13 cellular contexts compared by ENCODE assay signal in genomic region chr13:74191036-74191809, GRCh38. TPM values are rescaled to one million over a fixed set of nuclear protein-coding genes. Genes with fewer than 3 reads are reported as not detected.
DNase-seq lines count a peak whose midpoint lies in the region; ATAC-seq and TF ChIP-seq lines count a peak whose summit lies in the region.
"Had no signal": no experiment of that assay in that cellular context is flagged by ENCODE, and none has a peak within 500 bp of the region (broad histone marks: within the 10 kb centered on the region; RNA-seq: fewer than 3 reads in every experiment).

No MANE protein-coding gene starts in this region.

- peak in 3 of 4 experiments; percentile 46 to 71 (median 67) for ATAC-seq in T-cell (replicated peaks in 1 of 4)
- ATAC-seq: body of pancreas had no signal

- H3K9me3 ChIP-seq in CD8-positive, alpha-beta memory T cell (ENCODE audit: low read length), result no peaks in the 10 kb centered on the region
- H3K9me3 ChIP-seq: body of pancreas, upper lobe of left lung had no signal

- H3K4me3 ChIP-seq in kidney epithelial cell (ENCODE audit: low read depth, low read length), result no peak overlapping the region
- H3K4me3 ChIP-seq in CD8-positive, alpha-beta memory T cell (ENCODE audit: low read length), result no peak overlapping the region
- H3K4me3 ChIP-seq: body of pancreas, upper lobe of left lung had no signal

- no peaks in the 10 kb centered on the region for H3K27me3 Mint-ChIP-seq in T-cell
- no peaks in the 10 kb centered on the region for H3K27me3 Mint-ChIP-seq in CD8-positive, alpha-beta memory T cell

- H3K27me3 ChIP-seq in kidney epithelial cell (ENCODE audit: control insufficient read depth, insufficient read depth, low read length), result no peaks in the 10 kb centered on the region
- H3K27me3 ChIP-seq in CD8-positive, alpha-beta memory T cell (ENCODE audit: insufficient read depth, low read length, poor library complexity, severe bottlenecking), result no peaks in the 10 kb centered on the region
- H3K27me3 ChIP-seq: body of pancreas, upper lobe of left lung had no signal

- H3K4me1 Mint-ChIP-seq in T-cell, result peaks cover 33 to 39% (median 36%) of the 10 kb centered on the region in 3 donors
- peaks cover 18 to 30% (median 25%) of the 10 kb centered on the region in 3 donors for H3K4me1 Mint-ChIP-seq in CD8-positive, alpha-beta memory T cell

- no peak overlapping the region for H3K27ac Mint-ChIP-seq in T-cell
- peak overlapping the region in 1 of 8 donors; percentile 23 for H3K27ac Mint-ChIP-seq in CD8-positive, alpha-beta memory T cell
- H3K27ac Mint-ChIP-seq: HFFc6 had no signal

- CTCF ChIA-PET in T-cell (lab: Charles Lee), result interaction anchor here (0.5 to 2.4 kb wide), 3 partner anchors 96 to 1444 kb away, joined by 3 to 20 read pairs (median 11); no protein-coding TSS in a partner anchor
- CTCF ChIA-PET in CD8-positive, alpha-beta memory T cell (lab: Charles Lee), result interaction anchor here (1.1 to 1.3 kb wide), 2 partner anchors 39 to 96 kb away, joined by 3 to 6 read pairs; no protein-coding TSS in a partner anchor

- peak; percentile 2 for DNase-seq in stimulated activated CD4-positive, alpha-beta T cell treated with anti-CD3 and anti-CD28 coated beads, Interleukin-1b, Interleukin-23, amount 100 ng/mL, for 48 hours
- no peak for DNase-seq in stimulated activated CD4-positive, alpha-beta T cell treated with anti-CD3 and anti-CD28 coated beads, Interleukin-4, amount 100 ng/mL, for 24 hours
- DNase-seq in T-cell (no peak), kidney epithelial cell (ENCODE audit: low read depth) (peak; percentile 55), NAMALWA (ENCODE audit: low spot score) (no peak), hypothalamus (lab: John Stamatoyannopoulos, UW) (no peak)
- DNase-seq in CD8-positive, alpha-beta memory T cell, result no peak
- no peak for DNase-seq in effector CD8-positive, alpha-beta T cell (lab: John Stamatoyannopoulos, UW)
- DNase-seq: body of pancreas, DMS79 treated with DMSO at 0.1 percent for 48 hours, HFFc6, mesendoderm, upper lobe of left lung had no signal

- H3K4me3 Mint-ChIP-seq in T-cell, result no peak overlapping the region
- no peak overlapping the region for H3K4me3 Mint-ChIP-seq in CD8-positive, alpha-beta memory T cell
- H3K4me3 Mint-ChIP-seq: HFFc6 had no signal

- no peaks in the 10 kb centered on the region for H3K36me3 ChIP-seq in kidney epithelial cell (ENCODE audit: control insufficient read depth, insufficient read depth, low read length)
- no peaks in the 10 kb centered on the region for H3K36me3 ChIP-seq in CD8-positive, alpha-beta memory T cell (ENCODE audit: insufficient read depth, low read length)
- H3K36me3 ChIP-seq: upper lobe of left lung had no signal

- H3K4me1 ChIP-seq in CD8-positive, alpha-beta memory T cell (ENCODE audit: insufficient read depth, low read length), result peaks cover 16% of the 10 kb centered on the region
- H3K4me1 ChIP-seq: body of pancreas, upper lobe of left lung had no signal

- no peak overlapping the region for H3K27ac ChIP-seq in CD8-positive, alpha-beta memory T cell (ENCODE audit: low read depth, low read length)
- H3K27ac ChIP-seq: body of pancreas, upper lobe of left lung had no signal

- no peak for TF ChIP-seq CTCF in kidney epithelial cell (IDR thresholded peaks at IDR 0.05; ENCODE audit: insufficient read depth, low read length, poor library complexity, severe bottlenecking)

- no peaks in the 10 kb centered on the region for H3K36me3 Mint-ChIP-seq in T-cell
- no peaks in the 10 kb centered on the region for H3K36me3 Mint-ChIP-seq in CD8-positive, alpha-beta memory T cell

- no peaks in the 10 kb centered on the region for H3K9me3 Mint-ChIP-seq in T-cell
- no peaks in the 10 kb centered on the region for H3K9me3 Mint-ChIP-seq in CD8-positive, alpha-beta memory T cell
- H3K9me3 Mint-ChIP-seq: HFFc6 had no signal

- POLR2A ChIA-PET in T-cell (lab: Charles Lee), result interaction anchor here in 1 of 2 donors (0.6 to 1.1 kb wide), 2 partner anchors 21 to 1135 kb away, joined by 3 read pairs; no protein-coding TSS in a partner anchor
- POLR2A ChIA-PET in CD8-positive, alpha-beta memory T cell (lab: Charles Lee), result interaction anchor here (0.6 kb wide), 1 partner anchor 64 kb away, joined by 3 read pairs; no protein-coding TSS in a partner anchor

RNA-seq across cellular contexts. Expression of gene KLF12, which starts 57.0 kb away (rescaled TPM):
- total RNA-seq in T-cell (100 to 1,000 TPM in 1 of 5 donors, 10 to 100 TPM in 4; 60.2 to 112 (median 64.7) TPM), kidney epithelial cell (11.9 and 13.1 TPM in 2 replicates)
- 10 to 100 TPM; 28.6 to 29.1 TPM for total RNA-seq in CD8-positive, alpha-beta memory T cell
- 33.6 TPM for polyA plus RNA-seq in CD8-positive, alpha-beta memory T cell

Comparison
In these comparisons a context has a peak if more than half of its experiments do, and no peak if none do; other contexts are left out.
1. DNase-seq: peak in stimulated activated CD4-positive, alpha-beta T cell treated with anti-CD3 and anti-CD28 coated beads, Interleukin-1b, Interleukin-23, amount 100 ng/mL, for 48 hours (single experiment) and kidney epithelial cell (single experiment); none in stimulated activated CD4-positive, alpha-beta T cell treated with anti-CD3 and anti-CD28 coated beads, Interleukin-4, amount 100 ng/mL, for 24 hours (single experiment), T-cell (0 of 34), CD8-positive, alpha-beta memory T cell (0 of 5), NAMALWA (single experiment), hypothalamus (0 of 51) and effector CD8-positive, alpha-beta T cell (single experiment).